27 cellular contexts compared by ENCODE assay signal in genomic region chr11:40508307-40508706, GRCh38.
"Had no signal": no experiment of that assay in that cellular context is flagged by ENCODE, and none has a peak within 500 bp of the region (broad histone marks: within the 10 kb centered on the region; RNA-seq: fewer than 3 reads in every experiment).

No MANE protein-coding gene starts in this region.

- H3K36me3 ChIP-seq: colonic mucosa, esophagus squamous epithelium, gastrocnemius medialis, heart right ventricle, left lung, lower lobe of right lung had no signal

- H3K4me1 Mint-ChIP-seq: mesothelial cell of epicardium had no signal

- H3K9me3 ChIP-seq: colonic mucosa, gastrocnemius medialis, lower lobe of right lung had no signal

- H3K4me3 Mint-ChIP-seq: dendritic cell treated with granulocyte-macrophage colony-stimulating factor and Interleukin-4, amounts not matched to agents 40 ng/mL and 50 ng/mL, for 4 days; effector memory CD8-positive, alpha-beta T cell; endodermal cell; mesothelial cell of epicardium had no signal

- H3K27ac Mint-ChIP-seq: dendritic cell treated with granulocyte-macrophage colony-stimulating factor and Interleukin-4, amounts not matched to agents 40 ng/mL and 50 ng/mL, for 4 days; effector memory CD8-positive, alpha-beta T cell; endodermal cell; mesothelial cell of epicardium had no signal

- H3K27me3 Mint-ChIP-seq: dendritic cell treated with granulocyte-macrophage colony-stimulating factor and Interleukin-4, amounts not matched to agents 40 ng/mL and 50 ng/mL, for 4 days; effector memory CD8-positive, alpha-beta T cell had no signal

- ATAC-seq: effector memory CD8-positive, alpha-beta T cell; esophagus mucosa; gastrocnemius medialis; heart right ventricle; left cardiac atrium; left lung; left ventricle myocardium superior; lower lobe of right lung; mucosa of descending colon had no signal

- H3K4me3 ChIP-seq: colonic mucosa, esophagus squamous epithelium, gastrocnemius medialis, heart right ventricle, left lung, lower lobe of right lung, mucosa of descending colon had no signal

- H3K27ac ChIP-seq: colonic mucosa, epithelial cell of prostate, esophagus squamous epithelium, gastrocnemius medialis, heart right ventricle, left lung, lower lobe of right lung had no signal

- FAIRE-seq: endometrium, islet of Langerhans, keratinocyte had no signal

- DNase-seq: colonic mucosa; cortex of kidney; effector CD8-positive, alpha-beta T cell; effector memory CD8-positive, alpha-beta T cell; endodermal cell; erythroblast; esophagus squamous epithelium; foreskin fibroblast; foreskin melanocyte; gastrocnemius medialis; glutamatergic neuron; head of caudate nucleus; heart right ventricle; hippocampal formation; left cardiac atrium; left lung; left ventricle myocardium superior; lower lobe of right lung; mesenchymal stem cell; mucosa of descending colon had no signal

- H3K27me3 ChIP-seq: colonic mucosa, esophagus squamous epithelium, gastrocnemius medialis, heart right ventricle, left lung had no signal

- H3K4me1 ChIP-seq: colonic mucosa, esophagus squamous epithelium, gastrocnemius medialis, heart right ventricle, left lung, lower lobe of right lung had no signal

- H3K36me3 Mint-ChIP-seq: mesothelial cell of epicardium had no signal

- H3K9me3 Mint-ChIP-seq: endodermal cell had no signal
